In genomic region chr20:61923371-61924166, GRCh38 we compare ENCODE assay signal across 16 cellular contexts.
"Had no signal": no experiment of that assay in that cellular context is flagged by ENCODE, and none has a peak within 500 bp of the region (broad histone marks: within the 10 kb centered on the region; RNA-seq: fewer than 3 reads in every experiment).

No MANE protein-coding gene starts in this region.

- H3K36me3 ChIP-seq: left lung, neutrophil, WERI-Rb-1 had no signal

- H3K4me3 ChIP-seq: left lung had no signal

- H3K79me2 ChIP-seq: parathyroid adenoma had no signal

- H3K27me3 Mint-ChIP-seq: activated naive CD8-positive, alpha-beta T cell; brain had no signal

- ATAC-seq: left lung; naive thymus-derived CD8-positive, alpha-beta T cell had no signal

- H3K36me3 Mint-ChIP-seq: activated naive CD8-positive, alpha-beta T cell; naive thymus-derived CD8-positive, alpha-beta T cell had no signal

- H2AFZ ChIP-seq: parathyroid adenoma had no signal

- H3K4me3 Mint-ChIP-seq: activated naive CD8-positive, alpha-beta T cell; brain; naive thymus-derived CD8-positive, alpha-beta T cell had no signal

- DNase-seq: activated CD4-positive, alpha-beta T cell treated with anti-CD3 and anti-CD28 coated beads for 1 hour; activated CD4-positive, alpha-beta T cell treated with anti-CD3 and anti-CD28 coated beads, Interleukin-2, amount 50 U/mL, for 48 hours; amygdala; caudate nucleus; foreskin melanocyte; mesendoderm; stimulated activated CD8-positive, alpha-beta memory T cell treated with anti-CD3 and anti-CD28 coated beads, Interleukin-4, amount 100 ng/mL, for 48 hours; stimulated activated naive CD4-positive, alpha-beta T cell; T-helper 2 cell; WERI-Rb-1 had no signal

- H3K27ac ChIP-seq: left lung, neutrophil, parathyroid adenoma, WERI-Rb-1 had no signal

- H3K9ac ChIP-seq: parathyroid adenoma had no signal

- H3K27me3 ChIP-seq: neutrophil had no signal

- H3K27ac Mint-ChIP-seq: activated naive CD8-positive, alpha-beta T cell; naive thymus-derived CD8-positive, alpha-beta T cell had no signal

- H3K4me1 Mint-ChIP-seq: brain; naive thymus-derived CD8-positive, alpha-beta T cell had no signal

- H3K4me1 ChIP-seq: left lung, parathyroid adenoma had no signal

- H3K9me3 Mint-ChIP-seq: naive thymus-derived CD8-positive, alpha-beta T cell had no signal
